31 cellular contexts compared by ENCODE assay signal in the genomic region with DNA sequence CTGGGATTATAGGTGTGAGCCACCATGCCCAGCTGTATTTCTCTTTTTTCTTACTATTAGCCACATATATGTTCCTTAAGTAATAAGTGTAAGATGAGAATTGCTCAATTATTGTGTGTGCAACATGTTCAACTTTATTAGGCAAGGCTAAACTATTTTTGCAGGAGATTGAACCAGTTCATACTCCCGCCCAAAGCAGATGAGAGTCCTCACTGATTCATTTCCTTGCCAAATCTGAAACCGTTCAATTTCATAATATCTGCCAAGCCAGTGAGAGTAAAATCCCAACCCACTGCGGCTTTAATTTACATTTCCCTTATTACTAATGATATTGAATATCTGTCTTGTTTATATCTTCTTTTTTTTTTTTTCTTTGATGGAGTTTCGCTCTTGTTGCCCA. TPM values are rescaled to one million over a fixed set of nuclear protein-coding genes. Genes with fewer than 3 reads are reported as not detected.
DNase-seq lines count a peak whose midpoint lies in the region; ATAC-seq and TF ChIP-seq lines count a peak whose summit lies in the region.
"Had no signal": no experiment of that assay in that cellular context is flagged by ENCODE, and none has a peak within 500 bp of the region (broad histone marks: within the 10 kb centered on the region; RNA-seq: fewer than 3 reads in every experiment).

No MANE protein-coding gene starts in this region.

- H3K4me1 Mint-ChIP-seq in activated naive CD4-positive, alpha-beta T cell treated with anti-CD3 and anti-CD28 coated beads for 36 hours (ENCODE audit: low read depth): no peaks in the 10 kb centered on the region
- H3K4me1 Mint-ChIP-seq: activated naive CD4-positive, alpha-beta T cell treated with anti-CD3 and anti-CD28 coated beads, Interleukin-2, amount 10 ng/mL, durations not matched to agents 7 days and 5 days had no signal

- H3K9me3 Mint-ChIP-seq in activated naive CD4-positive, alpha-beta T cell treated with anti-CD3 and anti-CD28 coated beads for 36 hours: no peaks in the 10 kb centered on the region
- H3K9me3 Mint-ChIP-seq: activated naive CD4-positive, alpha-beta T cell treated with anti-CD3 and anti-CD28 coated beads, Interleukin-2, amount 10 ng/mL, durations not matched to agents 7 days and 5 days had no signal

- ATAC-seq in GM18511 (IDR thresholded peaks at IDR 0.05; ENCODE audit: unreplicated experiment) (no peak), GM18867 (IDR thresholded peaks at IDR 0.05; ENCODE audit: unreplicated experiment) (no peak)
- ATAC-seq: A549, psoas muscle, SK-N-SH treated with all-trans-retinoic acid at 6 μM for 48 hours had no signal

- TF ChIP-seq CTCF in AG04450 (IDR thresholded peaks at IDR 0.05; ENCODE audit: low read depth, low read length) (no peak), GM10266 (IDR thresholded peaks at IDR 0.05; ENCODE audit: control insufficient read depth, insufficient read depth, low read depth, missing control alignments) (no peak)

- DNase-seq in AG04450 (ENCODE audit: low read depth, low spot score): peak; percentile 20
- DNase-seq in GM10266 (ENCODE audit: extremely low spot score): peak; percentile 4
- peak; percentile 80 to 86 for DNase-seq in NOMO-1 (lab: John Stamatoyannopoulos, UW; ENCODE audit: unreplicated experiment in 2 of 2)
- DNase-seq in fibroblast of gingiva (ENCODE audit: low read depth): peak; percentile 82
- DNase-seq in activated naive CD4-positive, alpha-beta T cell treated with anti-CD3 and anti-CD28 coated beads for 36 hours: no peak
- no peak for DNase-seq in RPMI8226
- DNase-seq: activated CD4-positive, alpha-beta T cell treated with anti-CD3 and anti-CD28 coated beads for 4 hours; activated naive CD4-positive, alpha-beta T cell treated with anti-CD3 and anti-CD28 coated beads, Interleukin-2, amount 10 ng/mL, durations not matched to agents 7 days and 5 days; activated T-cell treated with anti-CD3 and anti-CD28 coated beads, Interleukin-2, amount 50 U/mL, for 48 hours; amniotic stem cell; C1 segment of cervical spinal cord; Calu3; DND-41; mesenchymal stem cell; NCI-H1694; NCI-H524 treated with DMSO at 0.1 percent for 48 hours; psoas muscle; stimulated activated CD4-positive, alpha-beta T cell treated with anti-CD3 and anti-CD28 coated beads, Interleukin-1b, Interleukin-23, amount 100 ng/mL, for 48 hours; substantia nigra; T-helper 2 cell had no signal

- POLR2A ChIA-PET in AG04450 (lab: Yijun Ruan, JAX): interaction anchor here (0.6 kb wide), 1 partner anchor 264 kb away, joined by 4 read pairs; no protein-coding TSS in a partner anchor

- H3K27me3 ChIP-seq in AG04450 (ENCODE audit: control insufficient read depth, insufficient read depth, low read length): peaks cover 24% of the 10 kb centered on the region
- H3K27me3 ChIP-seq: neutrophil had no signal

- peaks cover 2% of the 10 kb centered on the region for H3K27me3 Mint-ChIP-seq in activated naive CD4-positive, alpha-beta T cell treated with anti-CD3 and anti-CD28 coated beads for 36 hours (ENCODE audit: low read depth)

- H3K4me3 Mint-ChIP-seq in activated naive CD4-positive, alpha-beta T cell treated with anti-CD3 and anti-CD28 coated beads for 36 hours: no peak overlapping the region
- H3K4me3 Mint-ChIP-seq: activated naive CD4-positive, alpha-beta T cell treated with anti-CD3 and anti-CD28 coated beads, Interleukin-2, amount 10 ng/mL, durations not matched to agents 7 days and 5 days had no signal

- H3K9me3 ChIP-seq in AG04450 (ENCODE audit: control insufficient read depth, insufficient read depth, low read length): no peaks in the 10 kb centered on the region
- H3K9me3 ChIP-seq: A549, esophagus muscularis mucosa, neutrophil, psoas muscle had no signal

- H3K4me3 ChIP-seq in AG04450 (ENCODE audit: low read depth, low read length): no peak overlapping the region
- H3K4me3 ChIP-seq: A549, coronary artery, esophagus muscularis mucosa, HAP-1, psoas muscle had no signal

- H3K36me3 Mint-ChIP-seq in activated naive CD4-positive, alpha-beta T cell treated with anti-CD3 and anti-CD28 coated beads for 36 hours (ENCODE audit: low read depth): no peaks in the 10 kb centered on the region
- H3K36me3 Mint-ChIP-seq: activated naive CD4-positive, alpha-beta T cell treated with anti-CD3 and anti-CD28 coated beads, Interleukin-2, amount 10 ng/mL, durations not matched to agents 7 days and 5 days had no signal

- no peak overlapping the region for H3K27ac ChIP-seq in AG04450 (ENCODE audit: low read depth, low read length)
- H3K27ac ChIP-seq: A549, coronary artery, esophagus muscularis mucosa, neutrophil, psoas muscle had no signal

- intact Hi-C loops in activated naive CD4-positive, alpha-beta T cell treated with anti-CD3 and anti-CD28 coated beads for 36 hours (cut with micrococcal nuclease): no loop called here

- CTCF ChIA-PET in AG04450 (lab: Charles Lee): interaction anchor here (0.7 kb wide), 1 partner anchor 165 kb away, joined by 4 read pairs; no protein-coding TSS in a partner anchor
- CTCF ChIA-PET in activated naive CD4-positive, alpha-beta T cell treated with anti-CD3 and anti-CD28 coated beads for 36 hours (lab: Charles Lee): no interaction called here

- no peak overlapping the region for H3K27ac Mint-ChIP-seq in activated naive CD4-positive, alpha-beta T cell treated with anti-CD3 and anti-CD28 coated beads for 36 hours
- H3K27ac Mint-ChIP-seq: activated naive CD4-positive, alpha-beta T cell treated with anti-CD3 and anti-CD28 coated beads, Interleukin-2, amount 10 ng/mL, durations not matched to agents 7 days and 5 days had no signal

RNA-seq across cellular contexts. Expression of a gene that starts 48.4 kb away (rescaled TPM):
- not detected in 2 replicates for polyA plus RNA-seq in AG04450 (2011; rRNA removed)
- polyA minus RNA-seq in AG04450 (2011; rRNA and poly(A)+ RNA removed): not detected in 2 replicates
- total RNA-seq in activated naive CD4-positive, alpha-beta T cell treated with anti-CD3 and anti-CD28 coated beads for 36 hours: not detected
- total RNA-seq: Calu3, esophagus muscularis mucosa, glomerular endothelial cell, psoas muscle, skeletal muscle tissue, urinary bladder had no signal
- polyA plus RNA-seq: urinary bladder had no signal

Comparison
In these comparisons a context has a peak if more than half of its experiments do, and no peak if none do; other contexts are left out.
1. DNase-seq: peak in AG04450 (single experiment), GM10266 (single experiment), NOMO-1 (2 of 2) and fibroblast of gingiva (single experiment); none in activated naive CD4-positive, alpha-beta T cell treated with anti-CD3 and anti-CD28 coated beads for 36 hours (single experiment) and RPMI8226 (single experiment).